14 cellular contexts compared by ENCODE assay signal in the genomic region with DNA sequence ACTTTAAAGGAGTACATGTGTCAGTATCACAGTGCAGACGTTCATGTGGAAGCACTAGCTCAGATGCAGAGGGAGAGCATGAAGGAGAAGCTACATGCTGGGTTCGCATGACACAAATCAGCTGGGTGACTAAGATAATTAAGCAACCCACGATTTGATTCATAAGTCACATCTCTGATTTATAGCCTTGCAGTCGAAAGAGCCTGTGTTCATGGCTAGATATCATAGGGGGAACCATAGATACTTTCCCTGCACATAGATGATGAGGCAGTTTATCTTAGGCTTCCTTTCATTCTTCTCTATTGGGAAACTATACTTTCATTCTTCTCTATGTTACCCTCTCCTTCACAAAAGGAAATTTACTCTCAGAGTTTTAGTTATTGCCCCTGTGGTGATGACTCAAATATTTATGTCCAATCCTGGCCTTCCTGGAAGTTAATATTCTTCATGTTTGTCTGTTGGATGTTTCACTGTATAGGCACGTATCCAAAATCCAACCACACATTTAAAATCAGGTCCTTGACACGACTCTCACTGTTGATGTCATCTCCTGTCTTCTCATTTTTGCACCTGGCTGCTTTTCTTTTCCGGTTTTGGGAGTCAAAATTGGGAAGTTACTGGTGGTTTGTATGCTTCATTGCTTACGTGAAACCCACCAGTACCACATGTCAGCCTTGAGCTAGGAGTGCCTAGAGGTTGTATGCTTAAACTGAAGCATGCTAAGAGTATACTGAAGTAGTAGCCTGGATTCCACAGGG. TPM values are rescaled to one million over a fixed set of nuclear protein-coding genes. Genes with fewer than 3 reads are reported as not detected.
DNase-seq lines count a peak whose midpoint lies in the region; ATAC-seq, FAIRE-seq and TF ChIP-seq lines count a peak whose summit lies in the region.
"Had no signal": no experiment of that assay in that cellular context is flagged by ENCODE, and none has a peak within 500 bp of the region (broad histone marks: within the 10 kb centered on the region; RNA-seq: fewer than 3 reads in every experiment).

No MANE protein-coding gene starts in this region.

- H2AFZ ChIP-seq in astrocyte (ENCODE audit: low read depth, low read length) = no peak overlapping the region

- no peaks in the 10 kb centered on the region for H3K36me3 Mint-ChIP-seq in astrocyte (ENCODE audit: low read depth, unreplicated experiment)

- H3K9me3 ChIP-seq in astrocyte (ENCODE audit: insufficient read depth, low read depth, low read length) (no peaks in the 10 kb centered on the region), SJCRH30 (replicated peaks) (no peaks in the 10 kb centered on the region)
- H3K9me3 ChIP-seq: heart right ventricle, ovary, SJSA1 had no signal

- DNase-seq in COLO829 (ENCODE audit: low spot score) (peak; percentile 34), HT1080 (ENCODE audit: low read depth) (peak; percentile 54), astrocyte (ENCODE audit: low read depth) (peak; percentile 90), kidney glomerular epithelial cell (lab: John Stamatoyannopoulos, UW) (peak; percentile 42), GM19239 (ENCODE audit: insufficient read length, low spot score) (no peak), SJCRH30 (no peak), DMS79 (lab: John Stamatoyannopoulos, UW) (no peak)
- DNase-seq: heart right ventricle, ovary had no signal

- peaks cover 9% of the 10 kb centered on the region for H3K4me1 Mint-ChIP-seq in astrocyte (ENCODE audit: low read depth, unreplicated experiment)
- H3K4me1 Mint-ChIP-seq: activated T-helper 17 cell treated with anti-CD3 and anti-CD28 coated beads, Interleukin-2, amount 50 U/mL, for 72 hours had no signal

- no peak for ATAC-seq in GM19324 (IDR thresholded peaks at IDR 0.05; ENCODE audit: low FRiP score, unreplicated experiment)
- ATAC-seq: activated T-helper 17 cell treated with anti-CD3 and anti-CD28 coated beads, Interleukin-2, amount 50 U/mL, for 72 hours had no signal

- FAIRE-seq in astrocyte (lab: Jason Lieb, UNC) = peak; percentile 91
- FAIRE-seq in GM19239 (lab: Jason Lieb, UNC) = no peak

- H3K4me3 ChIP-seq in astrocyte (ENCODE audit: insufficient read depth, low read depth, low read length) (no peak overlapping the region), SJCRH30 (no peak overlapping the region)
- H3K4me3 ChIP-seq: coronary artery, heart right ventricle, ovary, SJSA1 had no signal

- no peaks in the 10 kb centered on the region for H3K27me3 ChIP-seq in astrocyte (ENCODE audit: insufficient read depth, low read length)
- H3K27me3 ChIP-seq in SJCRH30 = no peaks in the 10 kb centered on the region
- H3K27me3 ChIP-seq: heart right ventricle, ovary, SJSA1 had no signal

- H3K79me2 ChIP-seq in astrocyte (ENCODE audit: insufficient read depth, low read length) = no peaks in the 10 kb centered on the region

- H3K4me3 Mint-ChIP-seq in astrocyte (ENCODE audit: unreplicated experiment) = no peak overlapping the region
- H3K4me3 Mint-ChIP-seq: activated T-helper 17 cell treated with anti-CD3 and anti-CD28 coated beads, Interleukin-2, amount 50 U/mL, for 72 hours had no signal

- H3K4me2 ChIP-seq in astrocyte (ENCODE audit: low read length) = peak overlapping the region; percentile 38

- no peak overlapping the region for H3K27ac Mint-ChIP-seq in astrocyte (ENCODE audit: unreplicated experiment)
- H3K27ac Mint-ChIP-seq: activated T-helper 17 cell treated with anti-CD3 and anti-CD28 coated beads, Interleukin-2, amount 50 U/mL, for 72 hours had no signal

- H3K9ac ChIP-seq in astrocyte (ENCODE audit: low read length) = no peak overlapping the region

- H3K36me3 ChIP-seq in astrocyte (ENCODE audit: insufficient read depth, low read length) (no peaks in the 10 kb centered on the region), SJCRH30 (no peaks in the 10 kb centered on the region)
- H3K36me3 ChIP-seq: heart right ventricle, ovary, SJSA1 had no signal

- no peaks in the 10 kb centered on the region for H4K20me1 ChIP-seq in astrocyte (ENCODE audit: insufficient read depth, low read length)

- no peak for TF ChIP-seq CTCF in astrocyte (IDR thresholded peaks at IDR 0.05; ENCODE audit: insufficient read depth, low read depth, low read length)

- H3K27ac ChIP-seq in astrocyte (ENCODE audit: low read depth, low read length) (peak overlapping the region; percentile 11), SJCRH30 (no peak overlapping the region)
- H3K27ac ChIP-seq: coronary artery, heart right ventricle, ovary, SJSA1 had no signal

- H3K9me3 Mint-ChIP-seq in astrocyte (ENCODE audit: unreplicated experiment) = peaks cover 2% of the 10 kb centered on the region

- no peaks in the 10 kb centered on the region for H3K27me3 Mint-ChIP-seq in astrocyte (ENCODE audit: low read depth, unreplicated experiment)
- H3K27me3 Mint-ChIP-seq: activated T-helper 17 cell treated with anti-CD3 and anti-CD28 coated beads, Interleukin-2, amount 50 U/mL, for 72 hours had no signal

- H3K4me1 ChIP-seq in astrocyte (ENCODE audit: insufficient read depth, low read length) = peaks cover 4% of the 10 kb centered on the region
- no peaks in the 10 kb centered on the region for H3K4me1 ChIP-seq in SJCRH30
- H3K4me1 ChIP-seq: SJSA1 had no signal

RNA-seq across cellular contexts. Expression of a gene that starts 56.3 kb away (rescaled TPM):
- total RNA-seq in HT1080 (2014; rRNA removed; shearing (Covaris generic)) = not detected in 2 replicates
- polyA plus RNA-seq in HT1080 (2015; cell fraction: cytosol; rRNA removed) = not detected in 2 replicates
- polyA plus RNA-seq in HT1080 (2015; cell fraction: nucleus; rRNA removed) = 0.04 TPM in 1 of 2 replicates, not detected in the other
- total RNA-seq in astrocyte = 0.14 TPM in 2 replicates
- 0.05 and 0.10 TPM in 2 replicates for total RNA-seq in SJCRH30 (2014; rRNA removed; shearing (Covaris generic))
- total RNA-seq: activated T-helper 17 cell treated with anti-CD3 and anti-CD28 coated beads, Interleukin-2, amount 50 U/mL, for 72 hours; SJSA1; subcutaneous adipose tissue had no signal
- polyA plus RNA-seq: heart right ventricle had no signal

Comparison
In these comparisons a context has a peak if more than half of its experiments do, and no peak if none do; other contexts are left out.
1. DNase-seq: peak in COLO829 (single experiment), HT1080 (single experiment), astrocyte (single experiment) and kidney glomerular epithelial cell (single experiment); none in GM19239 (single experiment), SJCRH30 (0 of 2) and DMS79 (single experiment).